1 cellular context compared by ENCODE assay signal in genomic region chr17:82899941-82900340, GRCh38.
TF ChIP-seq lines count a peak whose summit lies in the region.

No MANE protein-coding gene starts in this region.

TF ChIP-seq in IMR-90, 13 proteins besides CTCF, POLR2A, EP300 and RAD21:
- TF ChIP-seq MAFK (IDR thresholded peaks at IDR 0.05; ENCODE audit: low read depth, low read length) = no peak
- no peak for TF ChIP-seq RCOR1 (IDR thresholded peaks at IDR 0.05; ENCODE audit: insufficient replicate concordance, low read length)
- TF ChIP-seq MXI1 (IDR thresholded peaks at IDR 0.05; ENCODE audit: borderline replicate concordance, low read depth, low read length) = no peak
- no peak for TF ChIP-seq ELK1 (IDR thresholded peaks at IDR 0.05; ENCODE audit: borderline replicate concordance, low read depth, low read length)
- no peak for TF ChIP-seq MAZ (IDR thresholded peaks at IDR 0.05; ENCODE audit: borderline replicate concordance, low read depth, low read length)
- no peak for TF ChIP-seq CHD1 (IDR thresholded peaks at IDR 0.05; ENCODE audit: low read depth, low read length)
- TF ChIP-seq SMC3 (IDR thresholded peaks at IDR 0.05; ENCODE audit: low read depth, low read length) = no peak
